1 cellular context compared by ENCODE assay signal in the genomic region with DNA sequence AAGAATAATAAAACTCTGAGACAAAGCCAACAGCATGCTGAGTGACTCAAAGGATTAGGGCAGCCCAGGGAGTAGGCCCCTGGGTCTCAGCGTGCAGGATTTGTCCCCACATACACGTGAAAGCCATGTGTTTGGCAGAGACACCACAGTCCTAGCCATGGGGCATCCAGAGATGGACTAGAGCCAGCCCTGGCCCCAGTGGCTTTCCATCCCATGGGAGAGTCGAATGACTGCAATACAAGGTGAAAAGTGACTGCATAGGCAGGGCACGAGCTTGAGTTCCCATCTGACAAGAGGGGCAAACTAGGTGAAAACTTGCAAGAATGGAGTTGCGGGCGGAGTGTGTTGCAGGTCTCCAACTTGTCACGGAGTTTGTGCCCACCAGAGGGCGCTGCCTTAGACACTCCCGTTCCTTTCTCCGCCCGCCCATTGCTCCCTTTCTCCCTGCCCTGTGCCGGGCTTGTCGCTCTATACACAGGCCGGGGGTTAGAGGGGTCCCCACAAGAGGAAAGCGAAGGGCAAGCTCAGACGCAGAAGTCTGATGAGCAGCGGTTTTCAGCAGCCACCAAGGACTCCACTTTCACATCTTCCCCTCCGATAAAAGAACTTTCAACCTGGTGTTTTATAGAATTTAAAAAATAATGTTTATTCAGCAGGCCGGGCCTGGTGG.
TF ChIP-seq lines count a peak whose summit lies in the region.

No MANE protein-coding gene starts in this region.

TF ChIP-seq in K562, 482 proteins besides CTCF, POLR2A, EP300 and RAD21 (continued from another document and continues in another):
- TF ChIP-seq, protein P1, sequence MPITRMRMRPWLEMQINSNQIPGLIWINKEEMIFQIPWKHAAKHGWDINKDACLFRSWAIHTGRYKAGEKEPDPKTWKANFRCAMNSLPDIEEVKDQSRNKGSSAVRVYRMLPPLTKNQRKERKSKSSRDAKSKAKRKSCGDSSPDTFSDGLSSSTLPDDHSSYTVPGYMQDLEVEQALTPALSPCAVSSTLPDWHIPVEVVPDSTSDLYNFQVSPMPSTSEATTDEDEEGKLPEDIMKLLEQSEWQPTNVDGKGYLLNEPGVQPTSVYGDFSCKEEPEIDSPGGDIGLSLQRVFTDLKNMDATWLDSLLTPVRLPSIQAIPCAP (CRISPR knock-in tag; IDR thresholded peaks at IDR 0.05; ENCODE audit: borderline replicate concordance): no peak
- TF ChIP-seq ZNF384 (IDR thresholded peaks at IDR 0.05; ENCODE audit: low read depth, low read length) (no peak), ZNF76 (CRISPR knock-in tag; IDR thresholded peaks at IDR 0.05; ENCODE audit: borderline replicate concordance) (no peak), SAFB (IDR thresholded peaks at IDR 0.05; ENCODE audit: borderline replicate concordance, low read depth, low read length) (no peak), MEIS2 (IDR thresholded peaks at IDR 0.05; ENCODE audit: partially characterized antibody) (peak; percentile 17), CHD1 (IDR thresholded peaks at IDR 0.05; ENCODE audit: low read length) (no peak), TAF15 (IDR thresholded peaks at IDR 0.05; ENCODE audit: low read depth, low read length) (no peak), ZNF79 (CRISPR knock-in tag; IDR thresholded peaks at IDR 0.05; ENCODE audit: low read depth) (no peak), KLF16 (IDR thresholded peaks at IDR 0.05) (no peak), BRD9 (IDR thresholded peaks at IDR 0.05; ENCODE audit: low read depth, partially characterized antibody) (no peak), ZNF146 (CRISPR knock-in tag; IDR thresholded peaks at IDR 0.05; ENCODE audit: unreplicated experiment) (no peak), PREB (CRISPR knock-in tag; IDR thresholded peaks at IDR 0.05) (no peak), STAG1 (CRISPR knock-in tag; IDR thresholded peaks at IDR 0.05; ENCODE audit: borderline replicate concordance) (peak; percentile 66), MAFK (IDR thresholded peaks at IDR 0.05; ENCODE audit: low read length) (no peak), ELF1 (tag; IDR thresholded peaks at IDR 0.05) (no peak), NR2F6 (CRISPR knock-in tag; IDR thresholded peaks at IDR 0.05) (no peak), SREBF2 (CRISPR knock-in tag; IDR thresholded peaks at IDR 0.05) (no peak), NFRKB (IDR thresholded peaks at IDR 0.05; ENCODE audit: low read depth) (no peak), HMGN3 (IDR thresholded peaks at IDR 0.05; ENCODE audit: borderline replicate concordance, extremely low read depth, insufficient read length, low read depth, low read length) (no peak), NFYB (IDR thresholded peaks at IDR 0.05; ENCODE audit: extremely low read depth, insufficient read length) (no peak), ZNF592 (IDR thresholded peaks at IDR 0.05) (peak; percentile 79), SOX6 (IDR thresholded peaks at IDR 0.05) (0 out of 2 replicates have a peak, but pooled peaks have one; percentile 21), PHB (CRISPR knock-in tag; IDR thresholded peaks at IDR 0.05) (no peak), BACH1 (tag; IDR thresholded peaks at IDR 0.05) (no peak; the same call in 1 of the 2 replicates), CBX3 (IDR thresholded peaks at IDR 0.05; ENCODE audit: borderline replicate concordance in 1 of 2, low read length in 2 of 2) (peak in 1 of 2 experiments; percentile 55; a peak in 1 of 3 replicates), ZNF785 (CRISPR knock-in tag; IDR thresholded peaks at IDR 0.05) (no peak), EP400 (IDR thresholded peaks at IDR 0.05) (no peak; the same call in 1 of the 2 replicates), PRDM10 (IDR thresholded peaks at IDR 0.05; ENCODE audit: partially characterized antibody) (no peak), ZNF121 (CRISPR knock-in tag; conservative IDR thresholded peaks at IDR 0.05) (no peak), RBM34 (IDR thresholded peaks at IDR 0.05; ENCODE audit: borderline replicate concordance, insufficient read depth, low read length) (no peak), ZNF778 (CRISPR knock-in tag; IDR thresholded peaks at IDR 0.05) (no peak), ZNF740 (CRISPR knock-in tag; IDR thresholded peaks at IDR 0.05) (no peak), ZNF740 (tag; IDR thresholded peaks at IDR 0.05) (no peak), ZNF174 (CRISPR knock-in tag; IDR thresholded peaks at IDR 0.05) (no peak), MCM2 (IDR thresholded peaks at IDR 0.05; ENCODE audit: low read depth) (no peak), RCOR1 (IDR thresholded peaks at IDR 0.05; ENCODE audit: borderline replicate concordance in 1 of 2, low read depth in 2 of 2, low read length in 2 of 2) (0 out of 4 replicates have a peak, but pooled peaks of 1 of the 2 experiments have one; percentile 19), ZNF551 (CRISPR knock-in tag; IDR thresholded peaks at IDR 0.05) (no peak), CXXC5 (CRISPR knock-in tag; IDR thresholded peaks at IDR 0.05) (peak; percentile 53; the same call in 1 of the 2 replicates), CEBPG (CRISPR knock-in tag; IDR thresholded peaks at IDR 0.05) (no peak), CEBPG (tag; conservative IDR thresholded peaks at IDR 0.05 in 1 of 2, IDR thresholded peaks at IDR 0.05 in 1 of 2) (no peak), CBX8 (IDR thresholded peaks at IDR 0.05; ENCODE audit: borderline replicate concordance, extremely low read depth, low read depth, low read length, poor library complexity, severe bottlenecking) (no peak), KLF6 (CRISPR knock-in tag; IDR thresholded peaks at IDR 0.05; ENCODE audit: borderline replicate concordance) (no peak), PRMT5 (CRISPR knock-in tag; IDR thresholded peaks at IDR 0.05) (no peak), MAZ (CRISPR knock-in tag; conservative IDR thresholded peaks at IDR 0.05 in 1 of 2, IDR thresholded peaks at IDR 0.05 in 1 of 2) (peak; percentile 21 to 75; a peak in 2 of 4 replicates), ETS2 (tag; IDR thresholded peaks at IDR 0.05; ENCODE audit: borderline replicate concordance, poor library complexity, severe bottlenecking) (no peak)
- TF ChIP-seq, protein P2, sequence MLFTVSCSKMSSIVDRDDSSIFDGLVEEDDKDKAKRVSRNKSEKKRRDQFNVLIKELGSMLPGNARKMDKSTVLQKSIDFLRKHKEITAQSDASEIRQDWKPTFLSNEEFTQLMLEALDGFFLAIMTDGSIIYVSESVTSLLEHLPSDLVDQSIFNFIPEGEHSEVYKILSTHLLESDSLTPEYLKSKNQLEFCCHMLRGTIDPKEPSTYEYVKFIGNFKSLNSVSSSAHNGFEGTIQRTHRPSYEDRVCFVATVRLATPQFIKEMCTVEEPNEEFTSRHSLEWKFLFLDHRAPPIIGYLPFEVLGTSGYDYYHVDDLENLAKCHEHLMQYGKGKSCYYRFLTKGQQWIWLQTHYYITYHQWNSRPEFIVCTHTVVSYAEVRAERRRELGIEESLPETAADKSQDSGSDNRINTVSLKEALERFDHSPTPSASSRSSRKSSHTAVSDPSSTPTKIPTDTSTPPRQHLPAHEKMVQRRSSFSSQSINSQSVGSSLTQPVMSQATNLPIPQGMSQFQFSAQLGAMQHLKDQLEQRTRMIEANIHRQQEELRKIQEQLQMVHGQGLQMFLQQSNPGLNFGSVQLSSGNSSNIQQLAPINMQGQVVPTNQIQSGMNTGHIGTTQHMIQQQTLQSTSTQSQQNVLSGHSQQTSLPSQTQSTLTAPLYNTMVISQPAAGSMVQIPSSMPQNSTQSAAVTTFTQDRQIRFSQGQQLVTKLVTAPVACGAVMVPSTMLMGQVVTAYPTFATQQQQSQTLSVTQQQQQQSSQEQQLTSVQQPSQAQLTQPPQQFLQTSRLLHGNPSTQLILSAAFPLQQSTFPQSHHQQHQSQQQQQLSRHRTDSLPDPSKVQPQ (CRISPR knock-in tag; IDR thresholded peaks at IDR 0.05; ENCODE audit: borderline replicate concordance): no peak
- TF ChIP-seq, protein P3, sequence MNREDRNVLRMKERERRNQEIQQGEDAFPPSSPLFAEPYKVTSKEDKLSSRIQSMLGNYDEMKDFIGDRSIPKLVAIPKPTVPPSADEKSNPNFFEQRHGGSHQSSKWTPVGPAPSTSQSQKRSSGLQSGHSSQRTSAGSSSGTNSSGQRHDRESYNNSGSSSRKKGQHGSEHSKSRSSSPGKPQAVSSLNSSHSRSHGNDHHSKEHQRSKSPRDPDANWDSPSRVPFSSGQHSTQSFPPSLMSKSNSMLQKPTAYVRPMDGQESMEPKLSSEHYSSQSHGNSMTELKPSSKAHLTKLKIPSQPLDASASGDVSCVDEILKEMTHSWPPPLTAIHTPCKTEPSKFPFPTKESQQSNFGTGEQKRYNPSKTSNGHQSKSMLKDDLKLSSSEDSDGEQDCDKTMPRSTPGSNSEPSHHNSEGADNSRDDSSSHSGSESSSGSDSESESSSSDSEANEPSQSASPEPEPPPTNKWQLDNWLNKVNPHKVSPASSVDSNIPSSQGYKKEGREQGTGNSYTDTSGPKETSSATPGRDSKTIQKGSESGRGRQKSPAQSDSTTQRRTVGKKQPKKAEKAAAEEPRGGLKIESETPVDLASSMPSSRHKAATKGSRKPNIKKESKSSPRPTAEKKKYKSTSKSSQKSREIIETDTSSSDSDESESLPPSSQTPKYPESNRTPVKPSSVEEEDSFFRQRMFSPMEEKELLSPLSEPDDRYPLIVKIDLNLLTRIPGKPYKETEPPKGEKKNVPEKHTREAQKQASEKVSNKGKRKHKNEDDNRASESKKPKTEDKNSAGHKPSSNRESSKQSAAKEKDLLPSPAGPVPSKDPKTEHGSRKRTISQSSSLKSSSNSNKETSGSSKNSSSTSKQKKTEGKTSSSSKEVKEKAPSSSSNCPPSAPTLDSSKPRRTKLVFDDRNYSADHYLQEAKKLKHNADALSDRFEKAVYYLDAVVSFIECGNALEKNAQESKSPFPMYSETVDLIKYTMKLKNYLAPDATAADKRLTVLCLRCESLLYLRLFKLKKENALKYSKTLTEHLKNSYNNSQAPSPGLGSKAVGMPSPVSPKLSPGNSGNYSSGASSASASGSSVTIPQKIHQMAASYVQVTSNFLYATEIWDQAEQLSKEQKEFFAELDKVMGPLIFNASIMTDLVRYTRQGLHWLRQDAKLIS (CRISPR knock-in tag; IDR thresholded peaks at IDR 0.05): no peak
